In genomic region chr9:127943746-127944145, GRCh38 we compare ENCODE assay signal across 8 cellular contexts. TPM values are rescaled to one million over a fixed set of nuclear protein-coding genes. Genes with fewer than 3 reads are reported as not detected.
DNase-seq lines count a peak whose midpoint lies in the region; ATAC-seq and TF ChIP-seq lines count a peak whose summit lies in the region.

No MANE protein-coding gene starts in this region.

- DNase-seq in A172 (ENCODE audit: low spot score) (peak; percentile 87), SJSA1 (ENCODE audit: low read depth in 1 of 2, low spot score in 2 of 2) (peak; percentile 57 to 84), ovary (peak; percentile 84 to 89 (median 87)), transverse colon (peak; percentile 87)
- DNase-seq in activated naive CD4-positive, alpha-beta T cell (lab: John Stamatoyannopoulos, UW): peak; percentile 34 to 68 (median 52)

- no peak overlapping the region for H2AFZ ChIP-seq in Loucy (ENCODE audit: low read length)

- WGBS in gastroesophageal sphincter (ENCODE audit: low coverage in 1 of 2), 2 donors: no CpG with 5 or more reads among the region's 13 CpGs
- WGBS in ovary, 3 donors: 32 to 40% (median 39%) methylated on average over 12 to 13 of the region's 13 CpGs
- WGBS in transverse colon (ENCODE audit: low coverage in 1 of 2), 2 donors: 27% methylated on average over 12 of the region's 13 CpGs; no CpG with 5 or more reads in 1 of the 2 donors

- intact Hi-C loops in ovary (cut with DNase I): loop anchor here (1.0 to 5.0 kb wide), 7 partner anchors 34 to 174 kb away; no protein-coding TSS in a partner anchor
- intact Hi-C loops in transverse colon (cut with DNase I; ENCODE audit: low total_unique reads): loop anchor here (1.0 to 5.0 kb wide), 3 partner anchors 39 to 173 kb away; partner anchors contain the start of gene EEIG1

- no peak overlapping the region for H3K4me2 ChIP-seq in Loucy (ENCODE audit: low read depth, low read length, poor library complexity, severe bottlenecking)

- H3K27me3 ChIP-seq in Loucy (ENCODE audit: insufficient read depth, low read length, poor library complexity, severe bottlenecking): no peaks in the 10 kb centered on the region
- H3K27me3 ChIP-seq in SJSA1 (replicated peaks): no peaks in the 10 kb centered on the region
- H3K27me3 ChIP-seq in gastroesophageal sphincter: no peaks in the 10 kb centered on the region
- no peaks in the 10 kb centered on the region for H3K27me3 ChIP-seq in ovary
- no peaks in the 10 kb centered on the region for H3K27me3 ChIP-seq in transverse colon

- H3K9me3 ChIP-seq in Loucy (ENCODE audit: insufficient read depth, low read depth, low read length) (no peaks in the 10 kb centered on the region), SJSA1 (replicated peaks) (no peaks in the 10 kb centered on the region), gastroesophageal sphincter (no peaks in the 10 kb centered on the region), ovary (no peaks in the 10 kb centered on the region), transverse colon (no peaks in the 10 kb centered on the region)

- H3K27ac ChIP-seq in SJSA1 (no peak overlapping the region), gastroesophageal sphincter (peak overlapping the region in 3 of 4 donors; percentile 28 to 58 (median 31)), ovary (no peak overlapping the region), transverse colon (peak overlapping the region in 3 of 4 donors; percentile 2 to 37 (median 35))

- no peaks in the 10 kb centered on the region for H3K9me2 ChIP-seq in Loucy (replicated peaks; ENCODE audit: low read depth, low read length)

- no peak overlapping the region for H3K9ac ChIP-seq in Loucy (ENCODE audit: low read depth, low read length, poor library complexity, severe bottlenecking)

- peak; percentile 41 for ATAC-seq in GM18519 (IDR thresholded peaks at IDR 0.05; ENCODE audit: low FRiP score, unreplicated experiment)
- peak; percentile 81 for ATAC-seq in gastroesophageal sphincter

- TF ChIP-seq POLR2A in gastroesophageal sphincter (IDR thresholded peaks at IDR 0.05) (no peak), ovary (IDR thresholded peaks at IDR 0.05) (no peak), transverse colon (IDR thresholded peaks at IDR 0.05) (no peak)

- in situ Hi-C loops in transverse colon (cut with MboI; ENCODE audit: low pct_ligation_motif_present in 1 of 4, low pct_unique_long_range_greater_than_20kb in 1 of 4, low sequenced_read_pairs in 3 of 4): loop anchor here in 2 of 4 donors (10.0 kb wide), 1 partner anchor 91 kb away; no protein-coding TSS in a partner anchor

- TF ChIP-seq EP300 in gastroesophageal sphincter (IDR thresholded peaks at IDR 0.05) (no peak), ovary (IDR thresholded peaks at IDR 0.05) (no peak), transverse colon (IDR thresholded peaks at IDR 0.05; ENCODE audit: low read depth) (no peak)

- H3K4me3 ChIP-seq in Loucy (ENCODE audit: low read length, poor library complexity, severe bottlenecking): no peak overlapping the region
- no peak overlapping the region for H3K4me3 ChIP-seq in SJSA1
- H3K4me3 ChIP-seq in gastroesophageal sphincter: no peak overlapping the region
- no peak overlapping the region for H3K4me3 ChIP-seq in ovary
- H3K4me3 ChIP-seq in transverse colon: no peak overlapping the region

- TF ChIP-seq CTCF in Loucy (conservative IDR thresholded peaks at IDR 0.05; ENCODE audit: low read length) (peak; percentile 76), gastroesophageal sphincter (IDR thresholded peaks at IDR 0.05) (peak in 3 of 4 experiments; percentile 96 to 97 (median 96)), ovary (IDR thresholded peaks at IDR 0.05) (peak; percentile 71 to 91 (median 87)), transverse colon (IDR thresholded peaks at IDR 0.05) (peak; percentile 89 to 97 (median 94))

- H4K20me1 ChIP-seq in Loucy (ENCODE audit: insufficient read depth, low read length, poor library complexity, severe bottlenecking): no peaks in the 10 kb centered on the region

- H3F3A ChIP-seq in Loucy (ENCODE audit: low read depth): no peaks in the 10 kb centered on the region

- no peaks in the 10 kb centered on the region for H3K4me1 ChIP-seq in Loucy (ENCODE audit: insufficient read depth, low read length, poor library complexity, severe bottlenecking)
- H3K4me1 ChIP-seq in SJSA1 (replicated peaks): no peaks in the 10 kb centered on the region
- H3K4me1 ChIP-seq in gastroesophageal sphincter: peaks cover 0 to 61% (median 7%) of the 10 kb centered on the region in 3 donors
- peaks cover 2% of the 10 kb centered on the region for H3K4me1 ChIP-seq in ovary (ENCODE audit: insufficient read depth)
- peaks cover 0 to 5% (median 0%) of the 10 kb centered on the region in 4 donors for H3K4me1 ChIP-seq in transverse colon

- no peaks in the 10 kb centered on the region for H3K79me2 ChIP-seq in Loucy (ENCODE audit: insufficient read depth, low read length)

- peaks cover 52% of the 10 kb centered on the region; the same call in 1 of the 2 replicates for H3K36me3 ChIP-seq in Loucy (ENCODE audit: insufficient read depth, low read length)
- peaks cover 30% of the 10 kb centered on the region for H3K36me3 ChIP-seq in SJSA1
- peaks cover 0 to 64% of the 10 kb centered on the region in 2 donors for H3K36me3 ChIP-seq in gastroesophageal sphincter
- H3K36me3 ChIP-seq in ovary: no peaks in the 10 kb centered on the region
- H3K36me3 ChIP-seq in transverse colon: peaks cover 0 to 12% (median 0%) of the 10 kb centered on the region in 4 donors

RNA-seq across cellular contexts. Expression of gene DPM2, which starts 6.1 kb away (rescaled TPM):
- total RNA-seq in A172 (2014; rRNA removed; shearing (Covaris generic)): 49.7 and 50.5 TPM in 2 replicates
- total RNA-seq in SJSA1 (2014; rRNA removed; shearing (Covaris generic)): 20.4 and 24.5 TPM in 2 replicates
- total RNA-seq in gastroesophageal sphincter: 10 to 100 TPM in 2 of 4 donors, 1 to 10 TPM in 2; 8.9 to 15.0 (median 11.2) TPM
- 10 to 100 TPM; 10.6 to 37.1 (median 27.8) TPM for total RNA-seq in ovary
- polyA plus RNA-seq in ovary: 10 to 100 TPM; 22.7 to 27.2 TPM
- 100 to 1,000 TPM in 1 of 4 donors, 10 to 100 TPM in 3; 20.6 to 249 (median 26.3) TPM for total RNA-seq in transverse colon

RNA-seq across cellular contexts. Expression of gene PIP5KL1, which starts 13.2 kb away (rescaled TPM):
- total RNA-seq in A172 (2014; rRNA removed; shearing (Covaris generic)): 1.6 and 3.4 TPM in 2 replicates
- 1.6 and 18.4 TPM in 2 replicates for total RNA-seq in SJSA1 (2014; rRNA removed; shearing (Covaris generic))
- 1 to 10 TPM in 2 of 4 donors, under 1 TPM in 1, not detected in 1; 0.66 to 3.4 (median 3.1) TPM for total RNA-seq in gastroesophageal sphincter
- total RNA-seq in ovary: 1 to 10 TPM in 6 of 7 donors, under 1 TPM in 1; 0.48 to 4.0 (median 2.0) TPM
- under 1 TPM; 0.10 to 0.35 TPM for polyA plus RNA-seq in ovary
- total RNA-seq in transverse colon: 1 to 10 TPM in 1 of 4 donors, not detected in 3; 4.6 TPM

RNA-seq across cellular contexts. Expression of gene ST6GALNAC4, which starts 26.9 kb away (rescaled TPM):
- total RNA-seq in A172 (2014; rRNA removed; shearing (Covaris generic)): 32.7 and 38.3 TPM in 2 replicates
- total RNA-seq in SJSA1 (2014; rRNA removed; shearing (Covaris generic)): 26.5 and 43.5 TPM in 2 replicates
- total RNA-seq in gastroesophageal sphincter: 10 to 100 TPM; 25.2 to 49.7 (median 31.7) TPM
- 10 to 100 TPM; 29.5 to 58.4 (median 46.4) TPM for total RNA-seq in ovary
- polyA plus RNA-seq in ovary: 10 to 100 TPM in 1 of 2 donors, 1 to 10 TPM in 1; 2.2 to 34.0 TPM
- total RNA-seq in transverse colon: 10 to 100 TPM; 16.7 to 66.1 (median 47.3) TPM

RNA-seq across cellular contexts. Expression of gene EEIG1, which starts 37.0 kb away (rescaled TPM):
- 21.4 and 23.6 TPM in 2 replicates for total RNA-seq in A172 (2014; rRNA removed; shearing (Covaris generic))
- total RNA-seq in SJSA1 (2014; rRNA removed; shearing (Covaris generic)): 3.5 and 4.6 TPM in 2 replicates
- total RNA-seq in gastroesophageal sphincter (10 to 100 TPM in 3 of 4 donors, 1 to 10 TPM in 1; 7.0 to 22.0 (median 16.3) TPM), ovary (100 to 1,000 TPM in 2 of 7 donors, 10 to 100 TPM in 4, 1 to 10 TPM in 1; 8.6 to 104 (median 76.0) TPM), transverse colon (100 to 1,000 TPM in 2 of 4 donors, 10 to 100 TPM in 2; 77.0 to 230 (median 96.7) TPM)
- polyA plus RNA-seq in ovary: 10 to 100 TPM; 17.9 to 20.8 TPM

RNA-seq across cellular contexts. Expression of gene ST6GALNAC6, which starts 44.3 kb away (rescaled TPM):
- total RNA-seq in A172 (2014; rRNA removed; shearing (Covaris generic)): 40.6 and 61.6 TPM in 2 replicates
- total RNA-seq in SJSA1 (2014; rRNA removed; shearing (Covaris generic)): 37.0 and 42.9 TPM in 2 replicates
- total RNA-seq in gastroesophageal sphincter: 100 to 1,000 TPM; 112 to 146 (median 132) TPM
- total RNA-seq in ovary: 100 to 1,000 TPM in 5 of 7 donors, 10 to 100 TPM in 2; 58.5 to 141 (median 111) TPM
- polyA plus RNA-seq in ovary: 100 to 1,000 TPM in 1 of 2 donors, 10 to 100 TPM in 1; 52.5 to 145 TPM
- 10 to 100 TPM; 41.0 to 80.4 (median 75.7) TPM for total RNA-seq in transverse colon

Comparison
In these comparisons a context has a peak if more than half of its experiments do, and no peak if none do; other contexts are left out.
1. H3K27ac ChIP-seq: peak in gastroesophageal sphincter (3 of 4) and transverse colon (3 of 4); none in SJSA1 (single experiment) and ovary (0 of 2).
2. Peak in every context shown above with its lines, with median percentiles within 50 percentile points of each other: DNase-seq and CTCF ChIP-seq.